Comparison of ENCODE assay signal across 16 cellular contexts in genomic region chr2:16425462-16426336, GRCh38.
DNase-seq lines count a peak whose midpoint lies in the region; ATAC-seq and TF ChIP-seq lines count a peak whose summit lies in the region.
"Had no signal": no experiment of that assay in that cellular context is flagged by ENCODE, and none has a peak within 500 bp of the region (broad histone marks: within the 10 kb centered on the region; RNA-seq: fewer than 3 reads in every experiment).

No MANE protein-coding gene starts in this region.

- CTCF ChIA-PET in Calu3 (lab: Charles Lee): interaction anchor here (0.9 to 1.5 kb wide), 2 partner anchors 143 to 486 kb away, joined by 3 to 5 read pairs; partner anchors contain the start of gene MYCN

- no peak for TF ChIP-seq CTCF in Calu3 (IDR thresholded peaks at IDR 0.05; ENCODE audit: unreplicated experiment)
- no peak for TF ChIP-seq CTCF in heart right ventricle (IDR thresholded peaks at IDR 0.05)
- no peak for TF ChIP-seq CTCF in mucosa of descending colon (IDR thresholded peaks at IDR 0.05)

- H3K9me3 ChIP-seq in heart right ventricle (no peaks in the 10 kb centered on the region), mucosa of descending colon (no peaks in the 10 kb centered on the region)
- H3K9me3 ChIP-seq: BLaER1 treated with 17β-estradiol and CSF1 and Interleukin-3, amounts not matched to agents 10 nM and 100 nM; HAP-1; sigmoid colon had no signal

- H3K4me3 Mint-ChIP-seq in Calu3 (ENCODE audit: low read depth, unreplicated experiment): no peak overlapping the region
- H3K4me3 Mint-ChIP-seq: naive B cell; stimulated activated naive CD8-positive, alpha-beta T cell treated with anti-CD3 and anti-CD28 coated beads, Interleukin-15, amount 100 ng/mL, for 72 hours had no signal

- ATAC-seq in heart right ventricle: peak; percentile 49 to 97 (median 92)
- ATAC-seq in mucosa of descending colon: peak; percentile 89
- no peak for ATAC-seq in GM18505 (IDR thresholded peaks at IDR 0.05; ENCODE audit: unreplicated experiment)
- no peak for ATAC-seq in HG02678 (IDR thresholded peaks at IDR 0.05; ENCODE audit: unreplicated experiment)
- no peak for ATAC-seq in GM18861 (IDR thresholded peaks at IDR 0.05; ENCODE audit: unreplicated experiment)
- ATAC-seq: stimulated activated naive CD8-positive, alpha-beta T cell treated with anti-CD3 and anti-CD28 coated beads, Interleukin-15, amount 100 ng/mL, for 72 hours had no signal

- H3K27me3 ChIP-seq in heart right ventricle: no peaks in the 10 kb centered on the region
- H3K27me3 ChIP-seq: BLaER1 treated with 17β-estradiol and CSF1 and Interleukin-3, amounts not matched to agents 10 nM and 100 nM; sigmoid colon; SJSA1 had no signal

- no peak for TF ChIP-seq POLR2A in GM18505 (IDR thresholded peaks at IDR 0.05; ENCODE audit: borderline replicate concordance, extremely low read depth, insufficient read depth, insufficient read length)

- H3K4me3 ChIP-seq in heart right ventricle: no peak overlapping the region
- H3K4me3 ChIP-seq in mucosa of descending colon: no peak overlapping the region
- H3K4me3 ChIP-seq: BLaER1 treated with 17β-estradiol and CSF1 and Interleukin-3, amounts not matched to agents 10 nM and 100 nM; HAP-1; sigmoid colon; SJSA1 had no signal

- DNase-seq in Calu3 (peak; percentile 79), heart right ventricle (peak; percentile 10 to 72), mucosa of descending colon (peak in 2 of 3 donors; percentile 29 to 58), amniotic stem cell (lab: John Stamatoyannopoulos, UW) (no peak)
- DNase-seq: GF-D8; naive B cell; NCI-H82; sigmoid colon; stimulated activated naive CD8-positive, alpha-beta T cell treated with anti-CD3 and anti-CD28 coated beads, Interleukin-15, amount 100 ng/mL, for 72 hours had no signal

- no peaks in the 10 kb centered on the region for H3K36me3 Mint-ChIP-seq in Calu3 (ENCODE audit: insufficient read depth, unreplicated experiment)
- H3K36me3 Mint-ChIP-seq: naive B cell had no signal

- peak overlapping the region in 2 of 10 donors; percentile 37 to 49 for H3K27ac ChIP-seq in heart right ventricle
- H3K27ac ChIP-seq: BLaER1 treated with 17β-estradiol and CSF1 and Interleukin-3, amounts not matched to agents 10 nM and 100 nM; sigmoid colon; SJSA1 had no signal

- TF ChIP-seq EP300 in Ishikawa (IDR thresholded peaks at IDR 0.05; ENCODE audit: borderline replicate concordance): peak; percentile 68; the same call in 1 of the 2 replicates

- intact Hi-C loops in Calu3 (cut with micrococcal nuclease; ENCODE audit: unreplicated experiment) (no loop called here), heart right ventricle (cut with DNase I) (no loop called here), mucosa of descending colon (cut with DNase I, micrococcal nuclease) (no loop called here)

- peaks cover 0 to 16% (median 0%) of the 10 kb centered on the region in 9 donors for H3K4me1 ChIP-seq in heart right ventricle
- no peaks in the 10 kb centered on the region for H3K4me1 ChIP-seq in mucosa of descending colon (ENCODE audit: low read depth)
- H3K4me1 ChIP-seq: BLaER1 treated with 17β-estradiol and CSF1 and Interleukin-3, amounts not matched to agents 10 nM and 100 nM; HAP-1; sigmoid colon; SJSA1 had no signal

- 12 to 16% methylated on average over 6 of the region's 6 CpGs for WGBS in heart right ventricle, 2 donors

- BruUV-seq in Calu3 (replicated peaks; lab: Mats Ljungman, UMichigan): no TSS peak

- no peak for TF ChIP-seq RAD21 in Ishikawa (IDR thresholded peaks at IDR 0.05; ENCODE audit: low read depth)

- H3K27me3 Mint-ChIP-seq in Calu3 (ENCODE audit: unreplicated experiment): peaks cover 16% of the 10 kb centered on the region

- H3K36me3 ChIP-seq in heart right ventricle: no peaks in the 10 kb centered on the region
- no peaks in the 10 kb centered on the region for H3K36me3 ChIP-seq in mucosa of descending colon (ENCODE audit: low read depth)
- H3K36me3 ChIP-seq: BLaER1 treated with 17β-estradiol and CSF1 and Interleukin-3, amounts not matched to agents 10 nM and 100 nM; HAP-1; sigmoid colon; SJSA1 had no signal

- no peak overlapping the region for H3K27ac Mint-ChIP-seq in Calu3 (ENCODE audit: unreplicated experiment)
- H3K27ac Mint-ChIP-seq: naive B cell; stimulated activated naive CD8-positive, alpha-beta T cell treated with anti-CD3 and anti-CD28 coated beads, Interleukin-15, amount 100 ng/mL, for 72 hours had no signal

- H3K4me1 Mint-ChIP-seq in Calu3 (ENCODE audit: low read depth, unreplicated experiment): peaks cover 8% of the 10 kb centered on the region
- H3K4me1 Mint-ChIP-seq: naive B cell; stimulated activated naive CD8-positive, alpha-beta T cell treated with anti-CD3 and anti-CD28 coated beads, Interleukin-15, amount 100 ng/mL, for 72 hours had no signal

- H3K9me3 Mint-ChIP-seq in Calu3 (ENCODE audit: low read depth, unreplicated experiment): peaks cover 3% of the 10 kb centered on the region
- H3K9me3 Mint-ChIP-seq: stimulated activated naive CD8-positive, alpha-beta T cell treated with anti-CD3 and anti-CD28 coated beads, Interleukin-15, amount 100 ng/mL, for 72 hours had no signal

TF ChIP-seq in Ishikawa, 13 proteins besides CTCF, POLR2A, EP300 and RAD21:
- TF ChIP-seq REST (IDR thresholded peaks at IDR 0.05; ENCODE audit: low read depth): no peak
- no peak for TF ChIP-seq CREB1 (IDR thresholded peaks at IDR 0.05; ENCODE audit: low read depth)
- TF ChIP-seq FOXM1 (IDR thresholded peaks at IDR 0.05; ENCODE audit: borderline replicate concordance, low read depth): 0 out of 2 replicates have a peak, but pooled peaks have one; percentile 21
- peak; percentile 56 for TF ChIP-seq MAX (IDR thresholded peaks at IDR 0.05)
- TF ChIP-seq TCF12 (IDR thresholded peaks at IDR 0.05; ENCODE audit: low read depth): peak; percentile 81
- TF ChIP-seq TEAD4 (IDR thresholded peaks at IDR 0.05): peak; percentile 86
- TF ChIP-seq YY1 (IDR thresholded peaks at IDR 0.05; ENCODE audit: low read depth): no peak
- peak; percentile 94 for TF ChIP-seq NFIC (IDR thresholded peaks at IDR 0.05)
- peak; percentile 55 for TF ChIP-seq USF1 (IDR thresholded peaks at IDR 0.05)
- TF ChIP-seq EGR1 (IDR thresholded peaks at IDR 0.05): no peak
- TF ChIP-seq CEBPB (IDR thresholded peaks at IDR 0.05): peak; percentile 36; the same call in 1 of the 2 replicates
- TF ChIP-seq TAF1 (IDR thresholded peaks at IDR 0.05; ENCODE audit: low read depth): no peak
- TF ChIP-seq ZBTB7A (IDR thresholded peaks at IDR 0.05; ENCODE audit: low read depth): no peak
TF ChIP-seq in Ishikawa: peak in this region for 7.

Comparison
In these comparisons a context has a peak if more than half of its experiments do, and no peak if none do; other contexts are left out.
1. ATAC-seq: peak in heart right ventricle (8 of 8) and mucosa of descending colon (single experiment); none in GM18505 (single experiment), HG02678 (single experiment) and GM18861 (single experiment).